In genomic region chr17:19003543-19003965, GRCh38 we compare ENCODE assay signal across 8 cellular contexts. TPM values are rescaled to one million over a fixed set of nuclear protein-coding genes. Genes with fewer than 3 reads are reported as not detected.
DNase-seq lines count a peak whose midpoint lies in the region; ATAC-seq and TF ChIP-seq lines count a peak whose summit lies in the region.

No MANE protein-coding gene starts in this region.

- 72% methylated on average over 19 of the region's 39 CpGs for WGBS in esophagus muscularis mucosa
- WGBS in trophoblast cell (ENCODE audit: extremely low coverage, insufficient coverage, insufficient read length) = no CpG with 5 or more reads among the region's 39 CpGs

- no peak overlapping the region for H2BK12ac ChIP-seq in trophoblast cell (ENCODE audit: low read length)

- peak overlapping the region; percentile 59 for H2AFZ ChIP-seq in trophoblast cell (ENCODE audit: insufficient read depth, low read length, poor library complexity)

- H3K27me3 ChIP-seq in esophagus muscularis mucosa (no peaks in the 10 kb centered on the region), trophoblast cell (ENCODE audit: insufficient read depth, low read length) (no peaks in the 10 kb centered on the region), BE2C (no peaks in the 10 kb centered on the region)

- peak overlapping the region; percentile 64 for H4K91ac ChIP-seq in trophoblast cell (ENCODE audit: low read depth, low read length)

- intact Hi-C loops in esophagus muscularis mucosa (cut with DNase I) = no loop called here

- H3K4me1 ChIP-seq in esophagus muscularis mucosa (peaks cover 9 to 29% (median 26%) of the 10 kb centered on the region in 4 donors), trophoblast cell (ENCODE audit: control insufficient read depth in 1 of 2, insufficient read depth in 2 of 2, low read length in 2 of 2) (peaks cover 21 to 34% of the 10 kb centered on the region in 2 experiments), BE2C (no peaks in the 10 kb centered on the region)

- CTCF ChIA-PET in RWPE1 (lab: Yijun Ruan, JAX) = interaction anchor here (1.8 kb wide), 1 partner anchor 42 kb away, joined by 12 read pairs; no protein-coding TSS in a partner anchor

- H3K79me2 ChIP-seq in trophoblast cell (ENCODE audit: control insufficient read depth, insufficient read depth, low read length, poor library complexity) = peaks cover 15% of the 10 kb centered on the region

- H3K79me1 ChIP-seq in trophoblast cell (ENCODE audit: low read length) = peaks cover 22% of the 10 kb centered on the region

- H3K36me3 ChIP-seq in esophagus muscularis mucosa (no peaks in the 10 kb centered on the region), trophoblast cell (ENCODE audit: control insufficient read depth in 1 of 2, insufficient read depth in 2 of 2, low read length in 2 of 2) (peaks cover 13 to 17% of the 10 kb centered on the region in 2 experiments), BE2C (no peaks in the 10 kb centered on the region)

- peak overlapping the region; percentile 18 for H2BK5ac ChIP-seq in trophoblast cell (ENCODE audit: low read depth, low read length, poor library complexity)

- H3K27ac ChIP-seq in RWPE1 (peak overlapping the region; percentile 97), esophagus muscularis mucosa (replicated peaks in 1 of 4) (peak overlapping the region; percentile 74 to 81 (median 78)), trophoblast cell (ENCODE audit: low read depth, low read length) (peak overlapping the region; percentile 32)

- peak; percentile 28 for DNase-seq in Caki2 (ENCODE audit: low read depth)
- DNase-seq in RWPE1 (ENCODE audit: low spot score) = no peak
- no peak for DNase-seq in esophagus muscularis mucosa (ENCODE audit: extremely low spot score)
- no peak for DNase-seq in trophoblast cell
- no peak for DNase-seq in BE2C
- no peak for DNase-seq in HCEC 1CT

- no peak for TF ChIP-seq CTCF in RWPE1 (conservative IDR thresholded peaks at IDR 0.05; ENCODE audit: low read depth)
- no peak for TF ChIP-seq CTCF in esophagus muscularis mucosa (IDR thresholded peaks at IDR 0.05)
- TF ChIP-seq CTCF in BE2C (IDR thresholded peaks at IDR 0.05; ENCODE audit: low read depth, low read length) = no peak

- H3K18ac ChIP-seq in trophoblast cell (ENCODE audit: low read length) = peak overlapping the region; percentile 83

- peak overlapping the region; percentile 10 for H4K12ac ChIP-seq in trophoblast cell (ENCODE audit: low read depth, low read length)

- H3K4ac ChIP-seq in trophoblast cell (ENCODE audit: low read depth, low read length) = peak overlapping the region; percentile 42

- POLR2A ChIA-PET in RWPE1 (lab: Yijun Ruan, JAX; ENCODE audit: low non-redundant PET) = no interaction called here

- H2AK5ac ChIP-seq in trophoblast cell (ENCODE audit: low read length) = peak overlapping the region; percentile 42

- H3K9ac ChIP-seq in trophoblast cell (ENCODE audit: low read length) = no peak overlapping the region

- H2BK120ac ChIP-seq in trophoblast cell (ENCODE audit: insufficient read depth, low read length, poor library complexity) = peak overlapping the region; percentile 18

- H3K9me3 ChIP-seq in esophagus muscularis mucosa (no peaks in the 10 kb centered on the region), trophoblast cell (ENCODE audit: insufficient read depth, low read depth, low read length) (no peaks in the 10 kb centered on the region), BE2C (no peaks in the 10 kb centered on the region)

- TF ChIP-seq POLR2A in esophagus muscularis mucosa (IDR thresholded peaks at IDR 0.05; ENCODE audit: low read depth) = no peak

- peak overlapping the region; percentile 30 for H4K8ac ChIP-seq in trophoblast cell (ENCODE audit: low read depth, low read length)

- ATAC-seq in HG02870 (IDR thresholded peaks at IDR 0.05; ENCODE audit: unreplicated experiment) (no peak), HG02885 (IDR thresholded peaks at IDR 0.05; ENCODE audit: poor library complexity, unreplicated experiment) (no peak)

- peak overlapping the region; percentile 67 to 77 (median 72) for H3K4me3 ChIP-seq in esophagus muscularis mucosa
- peak overlapping the region; percentile 75 for H3K4me3 ChIP-seq in trophoblast cell (ENCODE audit: low read depth, low read length)
- H3K4me3 ChIP-seq in BE2C (ENCODE audit: low read depth, low read length) = no peak overlapping the region

- peak overlapping the region; percentile 52 for H3K14ac ChIP-seq in trophoblast cell (ENCODE audit: low read length)

- TF ChIP-seq EP300 in esophagus muscularis mucosa (IDR thresholded peaks at IDR 0.05) = no peak

- peak overlapping the region; percentile 62 for H3K4me2 ChIP-seq in trophoblast cell (ENCODE audit: low read length)

- no peak overlapping the region for H3K23ac ChIP-seq in trophoblast cell (ENCODE audit: low read length)

- in situ Hi-C loops in Caki2 (cut with HindIII; ENCODE audit: low pct_unique_long_range_greater_than_20kb, low sequenced_read_pairs) = no loop called here

RNA-seq across cellular contexts. Expression of gene FAM83G, which starts 1.0 kb away (rescaled TPM):
- 5.9 and 16.9 TPM in 2 replicates for total RNA-seq in Caki2 (2014; rRNA removed; shearing (Covaris generic); ENCODE audit: low replicate concordance)
- total RNA-seq in esophagus muscularis mucosa = 10 to 100 TPM in 2 of 4 donors, 1 to 10 TPM in 2; 3.7 to 16.7 (median 11.8) TPM
- polyA plus RNA-seq in trophoblast cell (2013) = 29.3 and 31.0 TPM in 2 replicates
- 0.15 TPM for polyA plus RNA-seq in BE2C (2012; ENCODE audit: insufficient read depth, insufficient read length, low read depth)

RNA-seq across cellular contexts. Expression of gene GRAP, which starts 43.2 kb away (rescaled TPM):
- 4.3 TPM in 1 of 2 replicates, not detected in the other for total RNA-seq in Caki2 (2014; rRNA removed; shearing (Covaris generic); ENCODE audit: low replicate concordance)
- 1 to 10 TPM; 2.1 to 4.1 (median 3.5) TPM for total RNA-seq in esophagus muscularis mucosa
- 1.3 and 1.6 TPM in 2 replicates for polyA plus RNA-seq in trophoblast cell (2013)
- 0.25 TPM for polyA plus RNA-seq in BE2C (2012; ENCODE audit: insufficient read depth, insufficient read length, low read depth)

RNA-seq across cellular contexts. Expression of gene SLC5A10, which starts 51.6 kb away (rescaled TPM):
- not detected in 2 replicates for total RNA-seq in Caki2 (2014; rRNA removed; shearing (Covaris generic); ENCODE audit: low replicate concordance)
- not detected for total RNA-seq in esophagus muscularis mucosa
- polyA plus RNA-seq in trophoblast cell (2013) = 0.21 and 0.25 TPM in 2 replicates
- polyA plus RNA-seq in BE2C (2012; ENCODE audit: insufficient read depth, insufficient read length, low read depth) = not detected

Comparison
In these comparisons a context has a peak if more than half of its experiments do, and no peak if none do; other contexts are left out.
1. H3K27ac ChIP-seq: peak in every context shown above with its lines; median percentile 97 in RWPE1; 78 in esophagus muscularis mucosa; 32 in trophoblast cell.